ENCODE assay signal across 1 cellular context in the genomic region with DNA sequence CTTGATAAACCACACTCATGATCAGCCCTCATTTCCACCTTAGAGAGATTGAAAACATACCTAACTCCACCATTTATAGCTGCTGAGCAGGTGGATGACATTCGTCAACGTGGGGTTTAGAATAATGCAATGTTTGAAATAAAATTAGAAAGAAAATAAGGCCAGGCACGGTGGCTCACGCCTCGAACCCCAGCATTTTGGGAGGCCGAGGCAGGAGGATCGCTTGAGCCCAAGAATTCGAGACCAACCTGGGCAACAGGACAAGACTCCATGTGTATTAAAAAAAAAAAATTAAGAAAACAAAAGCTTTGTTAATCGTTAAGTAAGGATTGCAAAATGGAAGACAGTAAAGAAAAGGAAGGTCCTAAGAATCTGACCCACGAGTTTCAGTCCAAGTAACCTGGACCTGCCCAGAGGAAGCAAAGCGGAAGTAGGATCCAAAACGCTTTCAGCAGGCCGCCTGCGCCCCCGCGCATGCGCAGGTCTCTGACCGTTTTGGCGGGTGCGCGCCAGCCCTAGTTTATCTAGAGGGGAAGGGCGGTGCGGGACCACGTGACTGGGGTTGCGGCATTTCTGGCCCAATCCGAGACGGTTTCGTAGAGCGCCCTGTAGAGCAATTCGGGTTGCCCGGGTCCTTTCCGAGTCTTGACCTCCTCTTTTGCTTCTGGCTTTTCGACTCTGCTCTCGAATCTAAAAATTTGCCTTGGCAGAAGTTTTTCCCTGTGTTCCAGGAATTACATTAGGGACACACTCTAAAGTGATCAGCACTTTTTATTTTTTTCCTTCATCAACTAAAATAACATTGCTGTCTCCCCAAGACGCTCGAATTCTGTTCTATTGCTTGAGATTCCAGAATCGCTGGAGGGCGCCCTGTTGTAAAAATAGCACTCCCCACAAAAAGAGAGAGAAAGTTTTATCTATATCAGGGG.
A peak's percentile ranks its signal among the peaks of the same experiment; 100 is the strongest.
TF ChIP-seq lines count a peak whose summit lies in the region.

No MANE protein-coding gene starts in this region.

TF ChIP-seq in SK-N-SH, 30 proteins besides CTCF, POLR2A, EP300 and RAD21 (continued from another document):
- TF ChIP-seq ZBTB33 (IDR thresholded peaks at IDR 0.05; ENCODE audit: borderline replicate concordance, low read depth) = no peak
- TF ChIP-seq, protein P1, sequence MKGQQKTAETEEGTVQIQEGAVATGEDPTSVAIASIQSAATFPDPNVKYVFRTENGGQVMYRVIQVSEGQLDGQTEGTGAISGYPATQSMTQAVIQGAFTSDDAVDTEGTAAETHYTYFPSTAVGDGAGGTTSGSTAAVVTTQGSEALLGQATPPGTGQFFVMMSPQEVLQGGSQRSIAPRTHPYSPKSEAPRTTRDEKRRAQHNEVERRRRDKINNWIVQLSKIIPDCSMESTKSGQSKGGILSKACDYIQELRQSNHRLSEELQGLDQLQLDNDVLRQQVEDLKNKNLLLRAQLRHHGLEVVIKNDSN (IDR thresholded peaks at IDR 0.05; ENCODE audit: borderline replicate concordance, low read depth) = peak; percentile 94
- TF ChIP-seq SIN3A (IDR thresholded peaks at IDR 0.05; ENCODE audit: borderline replicate concordance, low read depth, low read length) = no peak
- no peak for TF ChIP-seq FOXM1 (IDR thresholded peaks at IDR 0.05; ENCODE audit: low read depth)
- TF ChIP-seq RFX5 (IDR thresholded peaks at IDR 0.05; ENCODE audit: low read length) = peak; percentile 92
- peak; percentile 73; the same call in 1 of the 2 replicates for TF ChIP-seq POLR2AphosphoS5 (IDR thresholded peaks at IDR 0.05; ENCODE audit: low read depth, low read length)
- TF ChIP-seq NRF1 (IDR thresholded peaks at IDR 0.05; ENCODE audit: low read depth, low read length) = peak; percentile 95
